In the genomic region with DNA sequence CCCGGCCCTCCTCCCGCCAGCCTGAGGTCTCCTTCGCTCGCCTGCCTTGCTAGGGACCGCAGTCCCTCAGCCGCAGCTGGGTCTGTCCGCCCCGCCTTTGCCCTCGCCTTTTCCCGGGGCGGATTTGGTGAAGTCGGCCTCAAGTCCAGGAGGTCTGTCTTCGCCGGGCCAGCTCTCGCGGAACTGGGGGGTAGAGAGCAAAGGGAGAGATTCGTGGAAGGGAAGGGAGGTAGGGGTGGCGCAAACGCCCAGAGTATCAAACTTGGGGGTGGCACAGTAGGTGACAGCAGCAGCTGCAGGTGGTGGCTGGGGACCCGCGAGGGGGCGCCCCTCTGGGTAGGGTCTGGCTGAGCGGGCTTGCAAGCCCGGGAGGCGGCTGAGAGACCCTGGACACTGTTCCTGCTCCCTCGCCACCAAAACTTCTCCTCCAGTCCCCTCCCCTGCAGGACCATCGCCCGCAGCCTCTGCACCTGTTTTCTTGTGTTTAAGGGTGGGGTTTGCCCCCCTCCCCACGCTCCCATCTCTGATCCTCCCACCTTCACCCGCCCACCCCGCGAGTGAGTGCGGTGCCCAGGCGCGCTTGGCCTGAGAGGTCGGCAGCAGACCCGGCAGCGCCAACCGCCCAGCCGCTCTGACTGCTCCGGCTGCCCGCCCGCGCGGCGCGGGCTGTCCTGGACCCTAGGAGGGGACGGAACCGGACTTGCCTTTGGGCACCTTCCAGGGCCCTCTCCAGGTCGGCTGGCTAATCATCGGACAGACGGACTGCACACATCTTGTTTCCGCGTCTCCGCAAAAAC, we compare ENCODE assay signal across 11 cellular contexts. TPM values are rescaled to one million over a fixed set of nuclear protein-coding genes. Genes with fewer than 3 reads are reported as not detected.
A peak's percentile ranks its signal among the peaks of the same experiment; 100 is the strongest.
DNase-seq lines count a peak whose midpoint lies in the region; ATAC-seq, FAIRE-seq and TF ChIP-seq lines count a peak whose summit lies in the region.
"Had no signal": no experiment of that assay in that cellular context is flagged by ENCODE, and none has a peak within 500 bp of the region (broad histone marks: within the 10 kb centered on the region; RNA-seq: fewer than 3 reads in every experiment).

A gene with protein sequence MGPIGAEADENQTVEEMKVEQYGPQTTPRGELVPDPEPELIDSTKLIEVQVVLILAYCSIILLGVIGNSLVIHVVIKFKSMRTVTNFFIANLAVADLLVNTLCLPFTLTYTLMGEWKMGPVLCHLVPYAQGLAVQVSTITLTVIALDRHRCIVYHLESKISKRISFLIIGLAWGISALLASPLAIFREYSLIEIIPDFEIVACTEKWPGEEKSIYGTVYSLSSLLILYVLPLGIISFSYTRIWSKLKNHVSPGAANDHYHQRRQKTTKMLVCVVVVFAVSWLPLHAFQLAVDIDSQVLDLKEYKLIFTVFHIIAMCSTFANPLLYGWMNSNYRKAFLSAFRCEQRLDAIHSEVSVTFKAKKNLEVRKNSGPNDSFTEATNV (plus strand): TSS at position 379 of the 797 bp plus-strand sequence. CDS start 5,304 bp downstream, outside the sequence.

- ATAC-seq in foreskin keratinocyte (peak; percentile 40), HG03460 (IDR thresholded peaks at IDR 0.05; ENCODE audit: unreplicated experiment) (no peak)

- no peak within 1 kb of the TSS for H3K27ac ChIP-seq in foreskin keratinocyte

- TF ChIP-seq CTCF in foreskin keratinocyte (conservative IDR thresholded peaks at IDR 0.05) (no peak), neural crest cell (conservative IDR thresholded peaks at IDR 0.05) (peak; percentile 53)

- no peak for FAIRE-seq in urothelium cell line (lab: Jason Lieb, UNC)
- FAIRE-seq: GM12892, islet of Langerhans had no signal

- H3K36me3 Mint-ChIP-seq in neural crest cell (ENCODE audit: low read depth), result no peaks in the 10 kb centered on the region

- H3K9me3 Mint-ChIP-seq in neural crest cell, result no peaks in the 10 kb centered on the region

- DNase-seq in stimulated activated CD4-positive, alpha-beta T cell treated with anti-CD3 and anti-CD28 coated beads, Interleukin-15, amount 100 ng/mL, for 24 hours, result peak; percentile 4
- no peak for DNase-seq in stimulated activated CD4-positive, alpha-beta T cell treated with anti-CD3 and anti-CD28 coated beads, Interleukin-4, amount 100 ng/mL, for 1 hour
- DNase-seq in foreskin keratinocyte, result no peak
- DNase-seq in neural crest cell (ENCODE audit: low read depth, low spot score), result peak; percentile 55
- DNase-seq in urothelium cell line (ENCODE audit: low spot score), result no peak
- no peak for DNase-seq in NCI-H1105 treated with DMSO at 0.1 percent for 48 hours (lab: John Stamatoyannopoulos, UW)
- no peak for DNase-seq in NCI-H2107 (lab: John Stamatoyannopoulos, UW)

- H3K4me3 Mint-ChIP-seq in neural crest cell, result peak within 1 kb of the TSS; percentile 81

- H3K4me1 Mint-ChIP-seq in neural crest cell, result peaks cover 10% of the 10 kb centered on the region

- H3K27me3 ChIP-seq in foreskin keratinocyte, result peaks cover 45% of the 10 kb centered on the region

- no peaks in the 10 kb centered on the region for H3K4me1 ChIP-seq in foreskin keratinocyte

- H3K27me3 Mint-ChIP-seq in neural crest cell (ENCODE audit: low read depth), result peaks cover 81% of the 10 kb centered on the region

- no peak within 1 kb of the TSS for H3K27ac Mint-ChIP-seq in neural crest cell (ENCODE audit: unreplicated experiment)

RNA-seq across cellular contexts. Expression of the gene that starts here (rescaled TPM):
- total RNA-seq in foreskin keratinocyte, result not detected in 2 replicates
- polyA plus RNA-seq in foreskin keratinocyte, result not detected in 2 replicates
- total RNA-seq in neural crest cell, result not detected in 2 replicates
- polyA plus RNA-seq: BJ had no signal

Comparison
In these comparisons a context has a peak if more than half of its experiments do, and no peak if none do; other contexts are left out.
1. Peak in ATAC-seq in foreskin keratinocyte; RNA of the gene not detected or under 1 TPM.
2. Peak in DNase-seq in neural crest cell; RNA of the gene not detected or under 1 TPM.